13 cellular contexts compared by ENCODE assay signal in the genomic region with DNA sequence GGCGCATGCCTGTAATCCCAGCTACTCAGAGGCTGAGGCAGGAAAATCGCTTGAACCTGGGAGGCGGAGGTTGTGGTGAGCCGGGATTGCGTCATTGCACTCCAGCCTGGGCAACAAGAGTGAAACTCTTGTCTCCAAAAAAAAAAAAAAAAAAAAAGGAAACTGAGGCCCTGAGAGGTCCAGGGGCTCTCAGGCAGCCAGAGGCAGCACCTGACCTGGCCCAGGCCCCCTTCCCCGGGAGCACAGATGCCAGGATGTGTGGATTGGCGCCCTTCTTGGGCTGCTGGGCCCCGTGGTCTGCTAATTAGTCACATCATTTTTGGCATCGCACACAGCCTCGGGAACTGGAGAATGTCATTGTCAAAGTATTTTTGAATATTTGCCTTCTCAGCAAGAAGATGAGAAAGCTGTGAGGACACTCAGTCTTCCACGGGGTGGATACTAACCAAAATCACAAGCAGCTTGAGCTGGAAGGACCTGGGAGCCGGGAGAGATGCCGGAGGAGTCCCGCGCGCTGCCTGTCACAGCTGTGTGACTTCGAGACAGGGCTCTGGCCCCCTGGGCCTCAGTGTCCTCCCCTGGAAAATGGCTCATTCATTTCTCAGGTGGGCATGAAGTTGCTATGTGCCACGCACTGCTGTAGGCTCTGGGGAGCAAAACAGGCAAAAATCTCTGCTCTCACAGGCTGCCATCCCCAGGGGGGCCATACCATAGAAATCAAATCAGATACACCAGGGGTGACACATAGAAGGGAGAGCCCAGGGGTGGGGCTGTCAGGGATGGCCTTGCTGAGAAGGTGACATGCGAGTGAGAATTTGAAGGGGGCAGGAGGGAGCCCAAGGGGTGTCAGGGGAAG. TPM values are rescaled to one million over a fixed set of nuclear protein-coding genes. Genes with fewer than 3 reads are reported as not detected.
DNase-seq lines count a peak whose midpoint lies in the region; ATAC-seq and TF ChIP-seq lines count a peak whose summit lies in the region.
"Had no signal": no experiment of that assay in that cellular context is flagged by ENCODE, and none has a peak within 500 bp of the region (broad histone marks: within the 10 kb centered on the region; RNA-seq: fewer than 3 reads in every experiment).

No MANE protein-coding gene starts in this region.

- H3K9me3 Mint-ChIP-seq in activated T-helper 17 cell treated with anti-CD3 and anti-CD28 coated beads, Interleukin-2, amount 50 U/mL, for 72 hours = no peaks in the 10 kb centered on the region

- DNase-seq in A673 (ENCODE audit: low spot score) (peak; percentile 70), HT1080 (ENCODE audit: low read depth) (peak; percentile 76), breast epithelium (ENCODE audit: low spot score in 2 of 2) (peak in 1 of 2 donors; percentile 33), left lung (peak in 1 of 2 donors; percentile 78), omental fat pad (ENCODE audit: low spot score) (no peak), mesenteric fat pad (ENCODE audit: low spot score) (no peak)
- DNase-seq: dorsolateral prefrontal cortex; NCI-H2171 treated with DMSO at 0.1 percent for 48 hours; small intestine; stimulated activated naive CD4-positive, alpha-beta T cell; T-helper 17 cell had no signal

- H3K27ac Mint-ChIP-seq in activated T-helper 17 cell treated with anti-CD3 and anti-CD28 coated beads, Interleukin-2, amount 50 U/mL, for 72 hours = no peak overlapping the region
- H3K27ac Mint-ChIP-seq: T-helper 17 cell had no signal

- POLR2A ChIA-PET in A673 (lab: Charles Lee; ENCODE audit: low non-redundant PET) = interaction anchor here (0.9 kb wide), 1 partner anchor 55 kb away, joined by 3 read pairs; no protein-coding TSS in a partner anchor

- H3K27me3 ChIP-seq in A673 (replicated peaks; ENCODE audit: insufficient read depth, low read depth, low read length, poor library complexity) (no peaks in the 10 kb centered on the region), breast epithelium (no peaks in the 10 kb centered on the region), left lung (no peaks in the 10 kb centered on the region)
- H3K27me3 ChIP-seq: dorsolateral prefrontal cortex had no signal

- ATAC-seq in left lung (peak; percentile 43), omental fat pad (ENCODE audit: low FRiP score) (no peak), GM19035 (IDR thresholded peaks at IDR 0.05; ENCODE audit: unreplicated experiment) (no peak)
- no peak for ATAC-seq in activated T-helper 17 cell treated with anti-CD3 and anti-CD28 coated beads, Interleukin-2, amount 50 U/mL, for 72 hours (replicated peaks)
- ATAC-seq: T-helper 17 cell had no signal

- H3K27ac ChIP-seq in A673 (ENCODE audit: low read depth, low read length, poor library complexity, severe bottlenecking) (peak overlapping the region; percentile 59), breast epithelium (peak overlapping the region; percentile 57 to 83), left lung (no peak overlapping the region)
- H3K27ac ChIP-seq: dorsolateral prefrontal cortex had no signal

- CTCF ChIA-PET in A673 (lab: Charles Lee) = no interaction called here

- TF ChIP-seq CTCF in A673 (conservative IDR thresholded peaks at IDR 0.05; ENCODE audit: low read depth, low read length) (no peak), breast epithelium (IDR thresholded peaks at IDR 0.05) (no peak), left lung (IDR thresholded peaks at IDR 0.05) (no peak), omental fat pad (IDR thresholded peaks at IDR 0.05) (no peak)

- no peak for TF ChIP-seq POLR2A in breast epithelium (IDR thresholded peaks at IDR 0.05)

- H3K27me3 Mint-ChIP-seq in activated T-helper 17 cell treated with anti-CD3 and anti-CD28 coated beads, Interleukin-2, amount 50 U/mL, for 72 hours = no peaks in the 10 kb centered on the region

- intact Hi-C loops in A673 (cut with micrococcal nuclease; ENCODE audit: unreplicated experiment) = no loop called here
- intact Hi-C loops in breast epithelium (cut with DNase I; ENCODE audit: low total_unique reads) = no loop called here
- intact Hi-C loops in left lung (cut with DNase I) = no loop called here

- BruUV-seq in A673 (replicated peaks; lab: Mats Ljungman, UMichigan) = no TSS peak

- H3K4me1 ChIP-seq in A673 (ENCODE audit: insufficient read depth, low read length, poor library complexity, severe bottlenecking) = peaks cover 13% of the 10 kb centered on the region
- H3K4me1 ChIP-seq in breast epithelium = no peaks in the 10 kb centered on the region
- H3K4me1 ChIP-seq in left lung = peaks cover 0 to 16% of the 10 kb centered on the region in 2 donors

- H3K36me3 ChIP-seq in A673 (ENCODE audit: insufficient read depth, low read length, poor library complexity, severe bottlenecking) = no peaks in the 10 kb centered on the region
- H3K36me3 ChIP-seq in breast epithelium = no peaks in the 10 kb centered on the region
- H3K36me3 ChIP-seq in left lung = no peaks in the 10 kb centered on the region

- no peak overlapping the region for H3K4me3 Mint-ChIP-seq in activated T-helper 17 cell treated with anti-CD3 and anti-CD28 coated beads, Interleukin-2, amount 50 U/mL, for 72 hours
- H3K4me3 Mint-ChIP-seq: T-helper 17 cell had no signal

- H3K36me3 Mint-ChIP-seq in activated T-helper 17 cell treated with anti-CD3 and anti-CD28 coated beads, Interleukin-2, amount 50 U/mL, for 72 hours (ENCODE audit: low read depth) = no peaks in the 10 kb centered on the region

- H3K4me1 Mint-ChIP-seq in activated T-helper 17 cell treated with anti-CD3 and anti-CD28 coated beads, Interleukin-2, amount 50 U/mL, for 72 hours = no peaks in the 10 kb centered on the region

- H3K9me3 ChIP-seq in A673 (ENCODE audit: low read depth, low read length, poor library complexity, severe bottlenecking) (no peaks in the 10 kb centered on the region), breast epithelium (no peaks in the 10 kb centered on the region), left lung (no peaks in the 10 kb centered on the region)

- H3K4me3 ChIP-seq in A673 (ENCODE audit: low read depth, low read length, poor library complexity, severe bottlenecking) (no peak overlapping the region), breast epithelium (peak overlapping the region in 2 of 3 donors; percentile 9 to 41), left lung (no peak overlapping the region)
- H3K4me3 ChIP-seq: dorsolateral prefrontal cortex had no signal

RNA-seq across cellular contexts. Expression of a gene that starts 12.5 kb away (rescaled TPM):
- total RNA-seq in A673 (2021) (97.8 and 102 TPM in 2 replicates), breast epithelium (10 to 100 TPM; 15.7 to 21.8 (median 20.3) TPM), left lung (10 to 100 TPM; 33.2 to 38.3 TPM), omental fat pad (10 to 100 TPM; 12.6 to 20.9 (median 15.7) TPM), mesenteric fat pad (21.9 TPM)
- total RNA-seq in HT1080 (2014; rRNA removed; shearing (Covaris generic)) = 9.5 and 15.1 TPM in 2 replicates
- 14.5 and 20.2 TPM in 2 replicates for polyA plus RNA-seq in HT1080 (2015; cell fraction: cytosol; rRNA removed)
- 20.9 and 21.2 TPM in 2 replicates for polyA plus RNA-seq in HT1080 (2015; cell fraction: nucleus; rRNA removed)
- 10 to 100 TPM; 16.4 to 23.6 TPM for total RNA-seq in activated T-helper 17 cell treated with anti-CD3 and anti-CD28 coated beads, Interleukin-2, amount 50 U/mL, for 72 hours

Comparison
In these comparisons a context has a peak if more than half of its experiments do, and no peak if none do; other contexts are left out.
1. DNase-seq: peak in A673 (single experiment) and HT1080 (single experiment); none in omental fat pad (single experiment) and mesenteric fat pad (single experiment).
2. H3K27ac ChIP-seq: peak in A673 (single experiment) and breast epithelium (2 of 2); none in left lung (0 of 2).
3. H3K4me3 ChIP-seq: peak in breast epithelium (2 of 3); none in A673 (single experiment) and left lung (0 of 2).